Comparison of ENCODE assay signal across 19 cellular contexts in the genomic region with DNA sequence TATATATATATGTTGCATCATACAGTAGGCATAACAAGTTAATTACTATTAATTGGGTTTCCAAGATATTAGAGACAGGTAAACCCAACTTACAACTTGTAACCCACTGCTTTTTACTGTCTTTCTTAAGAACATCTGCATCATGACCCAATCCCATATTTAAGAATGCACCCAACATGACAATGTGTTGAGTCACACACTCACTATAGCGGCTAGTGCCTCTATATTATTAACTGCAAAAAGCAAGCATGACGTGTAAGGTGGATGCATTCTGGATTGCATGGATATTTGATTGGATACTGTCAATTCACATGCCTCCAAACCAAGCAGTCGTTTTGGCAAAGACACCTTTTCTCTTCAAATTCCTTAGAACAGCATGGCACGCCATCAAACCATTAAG.
DNase-seq lines count a peak whose midpoint lies in the region; ATAC-seq, FAIRE-seq and TF ChIP-seq lines count a peak whose summit lies in the region.
"Had no signal": no experiment of that assay in that cellular context is flagged by ENCODE, and none has a peak within 500 bp of the region (broad histone marks: within the 10 kb centered on the region; RNA-seq: fewer than 3 reads in every experiment).

No MANE protein-coding gene starts in this region.

- H2AFZ ChIP-seq in astrocyte (ENCODE audit: low read depth, low read length): no peak overlapping the region

- no peaks in the 10 kb centered on the region for H3K79me2 ChIP-seq in astrocyte (ENCODE audit: insufficient read depth, low read length)

- H3K4me3 Mint-ChIP-seq in astrocyte (ENCODE audit: unreplicated experiment): no peak overlapping the region
- H3K4me3 Mint-ChIP-seq: activated naive CD8-positive, alpha-beta T cell treated with anti-CD3 and anti-CD28 coated beads, Interleukin-2, amount 50 U/mL, for 24 hours; naive thymus-derived CD4-positive, alpha-beta T cell had no signal

- no peak overlapping the region for H3K4me3 ChIP-seq in astrocyte (ENCODE audit: insufficient read depth, low read depth, low read length)
- H3K4me3 ChIP-seq: upper lobe of right lung had no signal

- no peak overlapping the region for H3K4me2 ChIP-seq in astrocyte (ENCODE audit: low read length)

- peak; percentile 88 for DNase-seq in ELR (ENCODE audit: low read depth)
- DNase-seq in LHCN-M2 (ENCODE audit: low read depth): peak; percentile 9
- peak; percentile 51 for DNase-seq in astrocyte (ENCODE audit: low read depth)
- DNase-seq in kidney tubule cell (ENCODE audit: low spot score): peak; percentile 22
- DNase-seq in NCI-H1048 (lab: John Stamatoyannopoulos, UW): no peak
- DNase-seq: activated CD4-positive, alpha-beta T cell treated with anti-CD3 and anti-CD28 coated beads, Interleukin-2, amount 50 U/mL, for 1 hour; activated effector memory CD4-positive, alpha-beta T cell treated with Interleukin-2 at 50 U/mL for 16 hours; activated naive CD8-positive, alpha-beta T cell treated with anti-CD3 and anti-CD28 coated beads, Interleukin-2, amount 50 U/mL, for 24 hours; Caco-2; foreskin melanocyte; naive thymus-derived CD4-positive, alpha-beta T cell; NCI-H1105; NCI-H2081 treated with DMSO at 0.1 percent for 48 hours; NK-92 treated with Interleukin-12 subunit alpha and Interleukin-12 subunit beta, amount 100 ng/mL, for 24 hours; stimulated activated CD4-positive, alpha-beta T cell treated with anti-CD3 and anti-CD28 coated beads, Interleukin-12 subunit alpha, Interleukin-12 subunit beta, amount 100 ng/mL, for 4 hours; upper lobe of right lung had no signal

- no peaks in the 10 kb centered on the region for H4K20me1 ChIP-seq in astrocyte (ENCODE audit: insufficient read depth, low read length)

- H3K4me1 Mint-ChIP-seq in astrocyte (ENCODE audit: low read depth, unreplicated experiment): no peaks in the 10 kb centered on the region
- H3K4me1 Mint-ChIP-seq: activated naive CD8-positive, alpha-beta T cell treated with anti-CD3 and anti-CD28 coated beads, Interleukin-2, amount 50 U/mL, for 24 hours; naive thymus-derived CD4-positive, alpha-beta T cell had no signal

- H3K9me3 Mint-ChIP-seq in astrocyte (ENCODE audit: unreplicated experiment): peaks cover 2% of the 10 kb centered on the region

- FAIRE-seq in astrocyte (lab: Jason Lieb, UNC): no peak

- H3K27ac ChIP-seq in astrocyte (ENCODE audit: low read depth, low read length): no peak overlapping the region
- H3K27ac ChIP-seq: upper lobe of right lung had no signal

- ATAC-seq in GM21717 (IDR thresholded peaks at IDR 0.05; ENCODE audit: unreplicated experiment) (no peak), HG03460 (IDR thresholded peaks at IDR 0.05; ENCODE audit: unreplicated experiment) (no peak)
- ATAC-seq in activated CD4-positive, CD25-positive, alpha-beta regulatory T cell treated with anti-CD3 and anti-CD28 coated beads, Interleukin-2, amount 50 U/mL, for 24 hours: no peak
- ATAC-seq: activated naive CD8-positive, alpha-beta T cell treated with anti-CD3 and anti-CD28 coated beads, Interleukin-2, amount 50 U/mL, for 24 hours; naive thymus-derived CD4-positive, alpha-beta T cell; upper lobe of right lung had no signal

- H3K27me3 Mint-ChIP-seq in astrocyte (ENCODE audit: low read depth, unreplicated experiment): peaks cover 2% of the 10 kb centered on the region

- H3K9me3 ChIP-seq in astrocyte (ENCODE audit: insufficient read depth, low read depth, low read length): no peaks in the 10 kb centered on the region
- H3K9me3 ChIP-seq: Caco-2, upper lobe of right lung had no signal

- no peak overlapping the region for H3K27ac Mint-ChIP-seq in astrocyte (ENCODE audit: unreplicated experiment)
- H3K27ac Mint-ChIP-seq: activated naive CD8-positive, alpha-beta T cell treated with anti-CD3 and anti-CD28 coated beads, Interleukin-2, amount 50 U/mL, for 24 hours; naive thymus-derived CD4-positive, alpha-beta T cell had no signal

- H3K36me3 ChIP-seq in astrocyte (ENCODE audit: insufficient read depth, low read length): no peaks in the 10 kb centered on the region
- H3K36me3 ChIP-seq: upper lobe of right lung had no signal

- TF ChIP-seq CTCF in astrocyte (IDR thresholded peaks at IDR 0.05; ENCODE audit: insufficient read depth, low read depth, low read length): no peak

- no peaks in the 10 kb centered on the region for H3K36me3 Mint-ChIP-seq in astrocyte (ENCODE audit: low read depth, unreplicated experiment)
- H3K36me3 Mint-ChIP-seq: naive thymus-derived CD4-positive, alpha-beta T cell had no signal

- H3K9ac ChIP-seq in astrocyte (ENCODE audit: low read length): no peak overlapping the region

- no peaks in the 10 kb centered on the region for H3K4me1 ChIP-seq in astrocyte (ENCODE audit: insufficient read depth, low read length)
- H3K4me1 ChIP-seq: Caco-2, upper lobe of right lung had no signal

- H3K27me3 ChIP-seq in astrocyte (ENCODE audit: insufficient read depth, low read length): no peaks in the 10 kb centered on the region
- H3K27me3 ChIP-seq: upper lobe of right lung had no signal
